Comparison of ENCODE assay signal across 21 cellular contexts in genomic region chr13:82506805-82507404, GRCh38.
"Had no signal": no experiment of that assay in that cellular context is flagged by ENCODE, and none has a peak within 500 bp of the region (broad histone marks: within the 10 kb centered on the region; RNA-seq: fewer than 3 reads in every experiment).

No MANE protein-coding gene starts in this region.

- H3K36me3 ChIP-seq: breast epithelium had no signal

- H3K4me1 ChIP-seq: breast epithelium had no signal

- H3K4me3 ChIP-seq: breast epithelium, coronary artery had no signal

- H3K27ac ChIP-seq: breast epithelium, coronary artery had no signal

- H3K9me3 ChIP-seq: breast epithelium had no signal

- H3K27me3 ChIP-seq: breast epithelium had no signal

- DNase-seq: activated CD4-positive, alpha-beta T cell treated with anti-CD3 and anti-CD28 coated beads for 4 hours; activated CD8-positive, alpha-beta memory T cell treated with anti-CD3 and anti-CD28 coated beads, Interleukin-2, amount 50 U/mL, for 48 hours; activated CD8-positive, alpha-beta T cell treated with anti-CD3 and anti-CD28 coated beads for 36 hours; activated effector memory CD4-positive, alpha-beta T cell treated with Interleukin-2 at 50 U/mL for 16 hours; activated naive CD4-positive, alpha-beta T cell; activated T-cell treated with anti-CD3 and anti-CD28 coated beads, Interleukin-2, amount 50 U/mL, for 1 hour; aorta; caudate nucleus; NCI-H1048; NCI-H1417; NCI-H1930; NCI-H2107; NCI-H510A treated with DMSO at 0.1 percent for 48 hours; NCI-H69; NK-92 treated with Interleukin-12 subunit alpha and Interleukin-12 subunit beta, amount 100 ng/mL, for 24 hours; PC-3; SHP77 treated with DMSO at 0.1 percent for 48 hours; T-helper 17 cell; T-helper 9 cell had no signal
